Comparison of ENCODE assay signal across 9 cellular contexts in genomic region chr9:109138421-109138820, GRCh38. TPM values are rescaled to one million over a fixed set of nuclear protein-coding genes. Genes with fewer than 3 reads are reported as not detected.
"Had no signal": no experiment of that assay in that cellular context is flagged by ENCODE, and none has a peak within 500 bp of the region (broad histone marks: within the 10 kb centered on the region; RNA-seq: fewer than 3 reads in every experiment).

No MANE protein-coding gene starts in this region.

- ATAC-seq: GM12878 had no signal

- H3K4me3 ChIP-seq: GM12878 had no signal

- FAIRE-seq: G401.6, GM12878, GM12891, GM12892, GM18507, GM19239 had no signal

- DNase-seq: GDM1, GF-D8 had no signal

RNA-seq across cellular contexts. Expression of gene FRRS1L, which starts 28.6 kb away (rescaled TPM):
- total RNA-seq: G401, GM12878 had no signal
- polyA plus RNA-seq: GM12878 had no signal
